ENCODE assay signal across 7 cellular contexts in the genomic region with DNA sequence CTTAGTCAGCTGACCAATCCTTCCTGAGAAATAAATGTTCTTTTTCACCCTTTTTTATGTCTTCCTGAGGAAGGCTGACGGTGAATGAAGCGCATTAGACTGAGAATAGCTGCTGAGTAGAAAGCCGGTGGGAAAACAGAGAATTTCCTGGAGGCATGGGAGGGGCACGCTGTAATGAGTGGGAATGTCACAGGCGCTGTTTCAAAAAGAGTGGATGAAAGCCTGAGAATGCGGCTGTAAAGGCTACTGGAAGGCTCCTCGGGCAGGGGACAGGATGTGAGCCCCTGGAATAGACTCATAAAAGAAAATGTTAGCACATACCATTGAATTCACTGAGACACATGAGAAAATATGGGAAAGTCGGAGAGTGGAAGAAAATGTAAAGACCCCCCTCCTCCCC. TPM values are rescaled to one million over a fixed set of nuclear protein-coding genes. Genes with fewer than 3 reads are reported as not detected.
"Had no signal": no experiment of that assay in that cellular context is flagged by ENCODE, and none has a peak within 500 bp of the region (broad histone marks: within the 10 kb centered on the region; RNA-seq: fewer than 3 reads in every experiment).

No MANE protein-coding gene starts in this region.

RNA-seq across cellular contexts. Expression of gene SLC2A14, which starts 29.6 kb away (rescaled TPM):
- total RNA-seq: lower lobe of right lung, occipital lobe, SK-MEL-5, stomach had no signal

RNA-seq across cellular contexts. Expression of gene NANOG, which starts 53.9 kb away (rescaled TPM):
- total RNA-seq: frontal cortex; lower lobe of right lung; natural killer cell treated with Interleukin-12 subunit alpha and Interleukin-12 subunit beta and Interleukin-15 and Interleukin-18, amount 100 ng/mL, for 72 hours; occipital lobe; SK-MEL-5 had no signal
- polyA plus RNA-seq: small intestine, stomach had no signal
